ENCODE assay signal across 9 cellular contexts in genomic region chr6:5085638-5086293, GRCh38. TPM values are rescaled to one million over a fixed set of nuclear protein-coding genes. Genes with fewer than 3 reads are reported as not detected.
DNase-seq lines count a peak whose midpoint lies in the region; ATAC-seq, FAIRE-seq and TF ChIP-seq lines count a peak whose summit lies in the region.
"Had no signal": no experiment of that assay in that cellular context is flagged by ENCODE, and none has a peak within 500 bp of the region (broad histone marks: within the 10 kb centered on the region; RNA-seq: fewer than 3 reads in every experiment).

No MANE protein-coding gene starts in this region.

- no peak for FAIRE-seq in bronchial epithelial cell (lab: Jason Lieb, UNC)

- intact Hi-C loops in right lobe of liver (cut with DNase I) = no loop called here
- intact Hi-C loops in transverse colon (cut with DNase I; ENCODE audit: low total_unique reads) = no loop called here

- peak overlapping the region in 3 of 10 donors; percentile 25 to 41 (median 38) for H3K4me3 Mint-ChIP-seq in naive thymus-derived CD8-positive, alpha-beta T cell
- H3K4me3 Mint-ChIP-seq: central memory CD8-positive, alpha-beta T cell had no signal

- WGBS in right lobe of liver (ENCODE audit: insufficient coverage, low coverage, low lambda C conversion rate, missing lambda C conversion rate) = 0% methylated on average over 1 of the region's 75 CpGs
- 3% methylated on average over 29 of the region's 75 CpGs; no CpG with 5 or more reads in 1 of the 2 donors for WGBS in transverse colon (ENCODE audit: low coverage in 1 of 2), 2 donors

- no peaks in the 10 kb centered on the region for H3K79me2 ChIP-seq in ACC112 (ENCODE audit: control insufficient read depth, insufficient read depth, low read length, unreplicated experiment)

- POLR2A ChIA-PET in naive thymus-derived CD8-positive, alpha-beta T cell (lab: Charles Lee) = no interaction called here

- H2AFZ ChIP-seq in ACC112 (ENCODE audit: low read length, unreplicated experiment) = peak overlapping the region; percentile 72

- H3K9me3 Mint-ChIP-seq in naive thymus-derived CD8-positive, alpha-beta T cell = no peaks in the 10 kb centered on the region
- H3K9me3 Mint-ChIP-seq: central memory CD8-positive, alpha-beta T cell had no signal

- peaks cover 0 to 25% (median 8%) of the 10 kb centered on the region in 4 donors for H3K4me1 Mint-ChIP-seq in naive thymus-derived CD8-positive, alpha-beta T cell

- peaks cover 16 to 60% (median 34%) of the 10 kb centered on the region in 5 donors for H3K27me3 Mint-ChIP-seq in naive thymus-derived CD8-positive, alpha-beta T cell

- peak overlapping the region; percentile 18; the same call in 1 of the 2 replicates for H3K27ac ChIP-seq in ACC112 (ENCODE audit: low read depth, low read length)
- peak overlapping the region; percentile 78 to 84 (median 84) for H3K27ac ChIP-seq in right lobe of liver
- peak overlapping the region; percentile 73 to 84 (median 80) for H3K27ac ChIP-seq in transverse colon

- no peak for TF ChIP-seq EP300 in transverse colon (IDR thresholded peaks at IDR 0.05; ENCODE audit: low read depth)

- H3K9me3 ChIP-seq in right lobe of liver (no peaks in the 10 kb centered on the region), transverse colon (no peaks in the 10 kb centered on the region)

- no peak for TF ChIP-seq POLR2A in right lobe of liver (IDR thresholded peaks at IDR 0.05)
- TF ChIP-seq POLR2A in transverse colon (IDR thresholded peaks at IDR 0.05) = no peak

- in situ Hi-C loops in transverse colon (cut with MboI; ENCODE audit: low pct_ligation_motif_present in 1 of 4, low pct_unique_long_range_greater_than_20kb in 1 of 4, low sequenced_read_pairs in 3 of 4) = no loop called here

- H3K4me3 ChIP-seq in ACC112 (ENCODE audit: low read depth, low read length) (peak overlapping the region; percentile 81), bronchial epithelial cell (ENCODE audit: low read depth, low read length) (peak overlapping the region; percentile 47), right lobe of liver (peak overlapping the region; percentile 63 to 70 (median 64)), transverse colon (peak overlapping the region; percentile 42 to 69 (median 52))

- H3K27me3 ChIP-seq in ACC112 (ENCODE audit: insufficient read depth, low read length) (no peaks in the 10 kb centered on the region), bronchial epithelial cell (ENCODE audit: control insufficient read depth, insufficient read depth, low read length) (peaks cover 8% of the 10 kb centered on the region), right lobe of liver (no peaks in the 10 kb centered on the region), transverse colon (peaks cover 5% of the 10 kb centered on the region)

- H3K4me1 ChIP-seq in ACC112 (ENCODE audit: control insufficient read depth, insufficient read depth, low read length, unreplicated experiment) = peaks cover 20% of the 10 kb centered on the region
- H3K4me1 ChIP-seq in right lobe of liver = no peaks in the 10 kb centered on the region
- H3K4me1 ChIP-seq in transverse colon = peaks cover 5 to 26% (median 21%) of the 10 kb centered on the region in 4 donors

- peaks cover 0 to 2% (median 0%) of the 10 kb centered on the region in 3 donors for H3K36me3 Mint-ChIP-seq in naive thymus-derived CD8-positive, alpha-beta T cell

- H3K36me3 ChIP-seq in ACC112 (ENCODE audit: insufficient read depth, low read length) = no peaks in the 10 kb centered on the region
- no peaks in the 10 kb centered on the region for H3K36me3 ChIP-seq in bronchial epithelial cell (ENCODE audit: control insufficient read depth, insufficient read depth, low read length)
- H3K36me3 ChIP-seq in right lobe of liver = no peaks in the 10 kb centered on the region
- no peaks in the 10 kb centered on the region for H3K36me3 ChIP-seq in transverse colon

- DNase-seq in NCI-H128 (lab: John Stamatoyannopoulos, UW; ENCODE audit: unreplicated experiment) (peak; percentile 10), bronchial epithelial cell (ENCODE audit: low read depth) (no peak), right lobe of liver (peak in 2 of 3 donors; percentile 51 to 54), transverse colon (peak; percentile 29), superior temporal gyrus (ENCODE audit: extremely low spot score) (no peak)
- no peak for DNase-seq in naive thymus-derived CD8-positive, alpha-beta T cell

- ATAC-seq in GM19372 (IDR thresholded peaks at IDR 0.05; ENCODE audit: low read depth, unreplicated experiment) = peak; percentile 31
- ATAC-seq in right lobe of liver = peak; percentile 27 to 57 (median 48)
- ATAC-seq in naive thymus-derived CD8-positive, alpha-beta T cell = no peak

- TF ChIP-seq CTCF in bronchial epithelial cell (IDR thresholded peaks at IDR 0.05; ENCODE audit: insufficient read depth, low read length, severe bottlenecking) (no peak), right lobe of liver (IDR thresholded peaks at IDR 0.05) (no peak), transverse colon (IDR thresholded peaks at IDR 0.05) (no peak)

- H3K27ac Mint-ChIP-seq in naive thymus-derived CD8-positive, alpha-beta T cell = no peak overlapping the region

RNA-seq across cellular contexts. Expression of gene PPP1R3G, which starts 0.6 kb away (rescaled TPM):
- 1.8 and 1.9 TPM in 2 replicates for total RNA-seq in bronchial epithelial cell
- total RNA-seq in right lobe of liver = under 1 TPM; 0.35 to 0.98 (median 0.52) TPM
- total RNA-seq in transverse colon = 1 to 10 TPM in 1 of 4 donors, under 1 TPM in 2, not detected in 1; 0.40 to 1.2 (median 0.95) TPM
- under 1 TPM in 1 of 2 experiments, not detected in 1; 0.08 TPM for total RNA-seq in naive thymus-derived CD8-positive, alpha-beta T cell
- polyA plus RNA-seq in naive thymus-derived CD8-positive, alpha-beta T cell = not detected

Comparison
In these comparisons a context has a peak if more than half of its experiments do, and no peak if none do; other contexts are left out.
1. H3K27ac ChIP-seq: peak in every context shown above with its lines; median percentile 84 in right lobe of liver; 80 in transverse colon; 18 in ACC112.
2. ATAC-seq: peak in GM19372 (single experiment) and right lobe of liver (4 of 4); none in naive thymus-derived CD8-positive, alpha-beta T cell (0 of 2).
3. DNase-seq: peak in NCI-H128 (single experiment), right lobe of liver (2 of 3) and transverse colon (single experiment); none in bronchial epithelial cell (single experiment), naive thymus-derived CD8-positive, alpha-beta T cell (0 of 10) and superior temporal gyrus (single experiment).
4. Peak in every context shown above with its lines, with median percentiles within 50 percentile points of each other: H3K4me3 ChIP-seq.